ENCODE assay signal across 10 cellular contexts in the genomic region with DNA sequence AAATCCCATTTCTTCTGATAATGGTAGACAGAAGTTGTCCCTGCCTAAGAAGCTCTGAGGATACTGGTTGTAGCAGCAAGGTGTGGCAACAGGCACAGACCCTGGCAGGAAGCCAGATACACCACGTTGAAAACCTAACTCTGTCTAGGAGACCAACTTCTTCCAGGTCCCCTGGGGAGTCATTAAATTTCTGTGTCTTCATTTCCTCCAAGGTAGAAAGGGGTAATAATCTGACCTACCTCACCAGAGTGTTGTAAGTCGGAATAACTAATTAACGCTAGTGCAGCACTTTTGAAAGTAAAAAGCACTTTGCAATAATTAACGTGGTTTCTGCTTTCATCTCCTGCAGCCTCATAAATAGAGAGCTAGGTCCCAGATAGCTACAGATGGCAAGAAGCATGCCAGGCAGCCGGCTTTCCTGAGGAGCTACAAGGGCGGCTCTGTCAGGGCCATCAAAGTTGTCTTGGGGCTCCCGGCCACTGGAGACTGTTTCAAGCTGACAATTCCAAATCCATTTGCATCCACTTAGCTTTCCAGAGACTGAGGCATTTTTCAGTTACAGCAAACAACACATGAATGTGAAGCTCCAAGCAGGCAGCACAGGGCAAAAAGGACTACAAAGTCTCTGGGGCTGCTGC.
DNase-seq lines count a peak whose midpoint lies in the region; ATAC-seq and TF ChIP-seq lines count a peak whose summit lies in the region.
"Had no signal": no experiment of that assay in that cellular context is flagged by ENCODE, and none has a peak within 500 bp of the region (broad histone marks: within the 10 kb centered on the region; RNA-seq: fewer than 3 reads in every experiment).

No MANE protein-coding gene starts in this region.

- H3K36me3 ChIP-seq in adrenal gland (replicated peaks in 1 of 2), result no peaks in the 10 kb centered on the region
- H3K36me3 ChIP-seq: SJCRH30 had no signal

- TF ChIP-seq POLR2A in adrenal gland (IDR thresholded peaks at IDR 0.05), result no peak

- no peaks in the 10 kb centered on the region for H3K9me3 ChIP-seq in adrenal gland (replicated peaks in 1 of 3)
- H3K9me3 ChIP-seq: SJCRH30 had no signal

- H3K4me1 Mint-ChIP-seq in activated naive CD8-positive, alpha-beta T cell treated with anti-CD3 and anti-CD28 coated beads for 36 hours, result peaks cover 80% of the 10 kb centered on the region

- no peaks in the 10 kb centered on the region for H3K4me1 ChIP-seq in adrenal gland (replicated peaks in 1 of 2)

- 74 to 79% (median 76%) methylated on average over 7 of the region's 7 CpGs for WGBS in adrenal gland, 4 donors

- H3K27ac Mint-ChIP-seq in activated naive CD8-positive, alpha-beta T cell treated with anti-CD3 and anti-CD28 coated beads for 36 hours, result peak overlapping the region; percentile 79

- no peak for ATAC-seq in HG02938 (IDR thresholded peaks at IDR 0.05; ENCODE audit: unreplicated experiment)

- peaks cover 6% of the 10 kb centered on the region for H3K36me3 Mint-ChIP-seq in activated naive CD8-positive, alpha-beta T cell treated with anti-CD3 and anti-CD28 coated beads for 36 hours

- no peak overlapping the region for H3K27ac ChIP-seq in adrenal gland
- H3K27ac ChIP-seq: SJCRH30 had no signal

- no peaks in the 10 kb centered on the region for H3K27me3 Mint-ChIP-seq in activated naive CD8-positive, alpha-beta T cell treated with anti-CD3 and anti-CD28 coated beads for 36 hours

- peaks cover 1% of the 10 kb centered on the region for H3K9me3 Mint-ChIP-seq in activated naive CD8-positive, alpha-beta T cell treated with anti-CD3 and anti-CD28 coated beads for 36 hours

- no peak for TF ChIP-seq CTCF in adrenal gland (IDR thresholded peaks at IDR 0.05)

- no peaks in the 10 kb centered on the region for H3K27me3 ChIP-seq in adrenal gland
- H3K27me3 ChIP-seq: SJCRH30 had no signal

- DNase-seq in NCI-H1105 treated with DMSO at 0.1 percent for 48 hours (lab: John Stamatoyannopoulos, UW) (peak; percentile 80), SW480 (ENCODE audit: low spot score) (peak; percentile 21), adrenal gland (no peak), A172 (ENCODE audit: low spot score) (no peak)
- peak; percentile 50 for DNase-seq in activated naive CD8-positive, alpha-beta T cell treated with anti-CD3 and anti-CD28 coated beads for 36 hours
- DNase-seq in stimulated activated CD4-positive, alpha-beta T cell treated with anti-CD3 and anti-CD28 coated beads, Interleukin-4, amount 100 ng/mL, for 1 hour, result peak; percentile 46
- DNase-seq: GF-D8, KBM-7 had no signal

- H3K4me3 ChIP-seq in adrenal gland, result no peak overlapping the region
- H3K4me3 ChIP-seq: SJCRH30 had no signal

- peak overlapping the region; percentile 22 for H3K4me3 Mint-ChIP-seq in activated naive CD8-positive, alpha-beta T cell treated with anti-CD3 and anti-CD28 coated beads for 36 hours

- intact Hi-C loops in adrenal gland (cut with DNase I), result no loop called here

Comparison
In these comparisons a context has a peak if more than half of its experiments do, and no peak if none do; other contexts are left out.
1. DNase-seq: peak in NCI-H1105 treated with DMSO at 0.1 percent for 48 hours (single experiment), SW480 (single experiment), activated naive CD8-positive, alpha-beta T cell treated with anti-CD3 and anti-CD28 coated beads for 36 hours (single experiment) and stimulated activated CD4-positive, alpha-beta T cell treated with anti-CD3 and anti-CD28 coated beads, Interleukin-4, amount 100 ng/mL, for 1 hour (single experiment); none in adrenal gland (0 of 7) and A172 (single experiment).